1 cellular context compared by ENCODE assay signal in the genomic region with DNA sequence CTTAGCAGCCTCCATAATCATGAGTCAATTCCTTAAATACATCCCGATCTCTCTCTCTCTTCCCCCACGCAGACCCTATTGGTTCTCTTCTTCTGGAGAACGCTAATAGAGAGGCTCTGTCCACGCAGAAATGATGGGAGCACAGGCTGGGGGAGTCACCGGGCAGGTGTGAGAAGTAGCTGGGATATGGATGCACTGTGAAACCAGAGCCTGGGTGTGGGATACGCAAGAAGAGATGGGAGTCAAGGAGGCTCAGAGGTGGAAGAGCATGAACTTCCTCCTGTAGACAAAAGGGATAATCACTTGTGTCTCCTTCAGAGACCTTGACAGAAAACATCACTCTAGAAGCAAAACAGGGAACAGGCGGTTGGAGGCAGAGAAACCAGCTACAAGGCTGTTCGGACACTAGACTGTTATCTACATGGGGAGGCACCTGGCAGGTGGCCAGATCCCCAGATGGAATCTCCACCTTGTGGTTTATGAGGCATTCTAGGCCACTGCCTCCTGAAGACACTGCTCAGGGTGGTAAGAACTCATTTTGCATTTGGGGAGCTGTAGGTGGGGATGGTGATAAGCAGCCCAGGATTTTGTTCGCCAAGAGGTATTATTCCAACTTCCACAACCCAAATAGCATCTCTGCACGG.
TF ChIP-seq lines count a peak whose summit lies in the region.

No MANE protein-coding gene starts in this region.

TF ChIP-seq in IMR-90, 13 proteins besides CTCF, POLR2A, EP300 and RAD21 (continued from another document):
- TF ChIP-seq, protein P1, sequence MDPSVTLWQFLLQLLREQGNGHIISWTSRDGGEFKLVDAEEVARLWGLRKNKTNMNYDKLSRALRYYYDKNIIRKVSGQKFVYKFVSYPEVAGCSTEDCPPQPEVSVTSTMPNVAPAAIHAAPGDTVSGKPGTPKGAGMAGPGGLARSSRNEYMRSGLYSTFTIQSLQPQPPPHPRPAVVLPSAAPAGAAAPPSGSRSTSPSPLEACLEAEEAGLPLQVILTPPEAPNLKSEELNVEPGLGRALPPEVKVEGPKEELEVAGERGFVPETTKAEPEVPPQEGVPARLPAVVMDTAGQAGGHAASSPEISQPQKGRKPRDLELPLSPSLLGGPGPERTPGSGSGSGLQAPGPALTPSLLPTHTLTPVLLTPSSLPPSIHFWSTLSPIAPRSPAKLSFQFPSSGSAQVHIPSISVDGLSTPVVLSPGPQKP (IDR thresholded peaks at IDR 0.05; ENCODE audit: borderline replicate concordance, low read depth, low read length): no peak
- TF ChIP-seq MAFK (IDR thresholded peaks at IDR 0.05; ENCODE audit: low read depth, low read length): no peak
- no peak for TF ChIP-seq FOS (IDR thresholded peaks at IDR 0.05; ENCODE audit: low read depth, low read length)
